In the genomic region with DNA sequence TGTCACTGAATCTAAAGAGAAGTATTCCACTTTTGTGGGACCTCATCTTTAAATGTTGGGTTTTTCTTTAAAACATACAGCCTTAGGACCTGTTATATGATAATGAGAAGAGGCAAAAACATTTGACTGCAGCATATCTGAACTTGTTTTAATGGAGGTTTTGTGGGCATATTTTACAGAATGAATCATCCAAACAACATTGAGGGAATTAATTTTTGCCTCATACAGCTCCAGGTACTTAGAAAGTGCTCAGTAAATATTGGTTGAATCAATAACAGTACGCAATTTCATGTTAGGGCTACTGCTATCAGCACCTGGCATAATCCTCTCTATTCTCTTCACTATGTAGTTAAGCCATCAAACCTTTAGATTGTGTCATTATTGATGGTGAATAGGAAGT, we compare ENCODE assay signal across 20 cellular contexts.
DNase-seq lines count a peak whose midpoint lies in the region; ATAC-seq and TF ChIP-seq lines count a peak whose summit lies in the region.
"Had no signal": no experiment of that assay in that cellular context is flagged by ENCODE, and none has a peak within 500 bp of the region (broad histone marks: within the 10 kb centered on the region; RNA-seq: fewer than 3 reads in every experiment).

No MANE protein-coding gene starts in this region.

- no peak overlapping the region for H3K4me3 ChIP-seq in upper lobe of right lung
- H3K4me3 ChIP-seq: A549; BLaER1 treated with 17β-estradiol and CSF1 and Interleukin-3, amounts not matched to agents 10 nM and 100 nM; HAP-1 had no signal

- no peaks in the 10 kb centered on the region for H3K36me3 ChIP-seq in upper lobe of right lung
- H3K36me3 ChIP-seq: BE2C; BLaER1 treated with 17β-estradiol and CSF1 and Interleukin-3, amounts not matched to agents 10 nM and 100 nM; HAP-1 had no signal

- ATAC-seq in upper lobe of right lung: no peak
- ATAC-seq in HG03439 (IDR thresholded peaks at IDR 0.05; ENCODE audit: unreplicated experiment): no peak
- ATAC-seq: A549 had no signal

- no peaks in the 10 kb centered on the region for H3K4me1 ChIP-seq in upper lobe of right lung
- H3K4me1 ChIP-seq: A549; BE2C; BLaER1 treated with 17β-estradiol and CSF1 and Interleukin-3, amounts not matched to agents 10 nM and 100 nM; HAP-1 had no signal

- DNase-seq in NCI-H748 (lab: John Stamatoyannopoulos, UW; ENCODE audit: unreplicated experiment) (peak; percentile 31), NCI-H748 treated with DMSO at 0.1 percent for 48 hours (lab: John Stamatoyannopoulos, UW) (no peak), astrocyte of the hippocampus (ENCODE audit: low read depth, low spot score) (peak; percentile 5), epithelial cell of prostate (ENCODE audit: low read depth, low spot score) (peak; percentile 1), upper lobe of right lung (no peak), RKO (ENCODE audit: low spot score) (no peak)
- DNase-seq: 8988T; ACHN; AML-193; BE2C; CD4-positive, alpha-beta T cell; CD8-positive, alpha-beta memory T cell; DMS 273 treated with DMSO at 0.1 percent for 48 hours; DND-41; GOT3; HFFc6 had no signal

- intact Hi-C loops in upper lobe of right lung (cut with DNase I): no loop called here

- H3K27ac ChIP-seq in epithelial cell of prostate: no peak overlapping the region
- H3K27ac ChIP-seq in upper lobe of right lung: no peak overlapping the region
- H3K27ac ChIP-seq: A549; BLaER1 treated with 17β-estradiol and CSF1 and Interleukin-3, amounts not matched to agents 10 nM and 100 nM had no signal

- H3K27me3 ChIP-seq in upper lobe of right lung: no peaks in the 10 kb centered on the region
- H3K27me3 ChIP-seq: BE2C; BLaER1 treated with 17β-estradiol and CSF1 and Interleukin-3, amounts not matched to agents 10 nM and 100 nM had no signal

- no peak for TF ChIP-seq CTCF in upper lobe of right lung (IDR thresholded peaks at IDR 0.05)

- H3K9me3 ChIP-seq in upper lobe of right lung: no peaks in the 10 kb centered on the region
- H3K9me3 ChIP-seq: A549; BE2C; BLaER1 treated with 17β-estradiol and CSF1 and Interleukin-3, amounts not matched to agents 10 nM and 100 nM; HAP-1 had no signal

Comparison
In these comparisons a context has a peak if more than half of its experiments do, and no peak if none do; other contexts are left out.
1. DNase-seq: peak in NCI-H748 (single experiment), astrocyte of the hippocampus (single experiment) and epithelial cell of prostate (single experiment); none in NCI-H748 treated with DMSO at 0.1 percent for 48 hours (single experiment), upper lobe of right lung (single experiment) and RKO (single experiment).